Comparison of ENCODE assay signal across 8 cellular contexts in the genomic region with DNA sequence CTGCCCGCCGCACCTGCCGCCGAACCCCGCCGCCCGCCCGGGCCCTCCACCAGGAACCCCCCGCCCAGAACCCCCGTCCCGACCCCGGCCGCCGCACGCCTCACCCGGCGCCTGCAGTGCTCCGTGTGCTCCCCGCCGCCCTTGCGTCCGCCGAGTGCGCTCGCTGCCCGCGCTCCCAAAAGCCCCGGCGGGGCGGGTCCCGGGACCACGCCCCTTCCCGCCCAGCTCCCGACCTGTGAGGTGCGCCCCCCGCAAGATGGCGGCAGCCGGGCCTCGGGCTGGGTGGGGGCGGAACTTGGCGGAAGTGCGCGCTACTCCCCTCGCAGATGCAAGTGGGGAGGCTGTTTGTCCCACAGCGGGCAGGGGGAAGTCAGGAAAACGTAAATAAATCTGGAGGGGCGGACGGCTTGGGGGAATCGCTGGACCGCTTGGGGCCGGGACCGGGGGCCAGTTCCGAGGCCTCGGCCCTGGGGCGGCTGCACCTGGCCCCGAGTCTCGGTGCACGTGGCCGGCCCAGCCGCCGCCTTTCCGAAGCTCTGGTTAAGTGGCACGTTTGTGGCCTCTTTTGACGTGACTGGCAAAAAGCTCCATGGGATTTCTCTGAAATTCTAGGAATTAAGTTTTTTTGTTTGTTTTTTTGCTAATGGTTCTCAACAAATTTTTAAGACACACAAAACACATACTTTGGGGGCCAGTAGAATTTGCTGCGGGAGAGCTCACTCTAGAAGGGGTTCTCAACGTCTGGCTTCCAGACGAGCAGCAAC. TPM values are rescaled to one million over a fixed set of nuclear protein-coding genes. Genes with fewer than 3 reads are reported as not detected.
A peak's percentile ranks its signal among the peaks of the same experiment; 100 is the strongest.
DNase-seq lines count a peak whose midpoint lies in the region; ATAC-seq and TF ChIP-seq lines count a peak whose summit lies in the region.

A gene (minus strand): TSS at position 156 of the 764 bp plus-strand sequence. CDS start 1,275 bp downstream, outside the sequence.

- H3K27me3 ChIP-seq in HUES6 (ENCODE audit: control insufficient read depth, insufficient read depth, low read length): peaks cover 3% of the 10 kb centered on the region; the same call in 1 of the 2 replicates
- no peaks in the 10 kb centered on the region for H3K27me3 ChIP-seq in subcutaneous abdominal adipose tissue (ENCODE audit: control insufficient read depth in 5 of 5, insufficient read depth in 4 of 5, low read length in 5 of 5)

- peaks cover 3% of the 10 kb centered on the region for H3K9me3 Mint-ChIP-seq in activated T-helper 17 cell treated with anti-CD3 and anti-CD28 coated beads, Interleukin-2, amount 50 U/mL, for 72 hours
- H3K9me3 Mint-ChIP-seq in neural crest cell: no peaks in the 10 kb centered on the region

- H3K27me3 Mint-ChIP-seq in activated T-helper 17 cell treated with anti-CD3 and anti-CD28 coated beads, Interleukin-2, amount 50 U/mL, for 72 hours: no peaks in the 10 kb centered on the region
- no peaks in the 10 kb centered on the region for H3K27me3 Mint-ChIP-seq in neural crest cell (ENCODE audit: low read depth)

- ATAC-seq in GM21367 (IDR thresholded peaks at IDR 0.05; ENCODE audit: unreplicated experiment): peak; percentile 47
- peak; percentile 40 for ATAC-seq in activated T-helper 17 cell treated with anti-CD3 and anti-CD28 coated beads, Interleukin-2, amount 50 U/mL, for 72 hours (replicated peaks)

- H3K9ac ChIP-seq in HUES6 (ENCODE audit: low read length): peak within 1 kb of the TSS; percentile 93
- H3K9ac ChIP-seq in subcutaneous abdominal adipose tissue (ENCODE audit: low read length in 5 of 5): peak within 1 kb of the TSS in 3 of 5 donors; percentile 64 to 79 (median 73)

- peak within 1 kb of the TSS; percentile 89 for H3K4me3 Mint-ChIP-seq in activated T-helper 17 cell treated with anti-CD3 and anti-CD28 coated beads, Interleukin-2, amount 50 U/mL, for 72 hours
- peak within 1 kb of the TSS; percentile 88 for H3K4me3 Mint-ChIP-seq in neural crest cell

- no peaks in the 10 kb centered on the region; the same call in 1 of the 2 replicates for H3K9me3 ChIP-seq in HUES6 (ENCODE audit: control insufficient read depth, insufficient read depth, low read depth, low read length)
- no peaks in the 10 kb centered on the region for H3K9me3 ChIP-seq in subcutaneous abdominal adipose tissue (ENCODE audit: control insufficient read depth in 5 of 5, low read length in 5 of 5)

- peak within 1 kb of the TSS; percentile 96 for H3K27ac Mint-ChIP-seq in activated T-helper 17 cell treated with anti-CD3 and anti-CD28 coated beads, Interleukin-2, amount 50 U/mL, for 72 hours
- H3K27ac Mint-ChIP-seq in neural crest cell (ENCODE audit: unreplicated experiment): peak within 1 kb of the TSS; percentile 75

- TF ChIP-seq CTCF in neural crest cell (conservative IDR thresholded peaks at IDR 0.05): no peak

- H3K4me3 ChIP-seq in HUES6 (ENCODE audit: low read depth, low read length): peak within 1 kb of the TSS; percentile 83
- H3K4me3 ChIP-seq in subcutaneous abdominal adipose tissue (ENCODE audit: low read depth in 1 of 5, low read length in 5 of 5): peak within 1 kb of the TSS; percentile 44 to 78 (median 75)

- H3K4me1 ChIP-seq in HUES6 (ENCODE audit: control insufficient read depth, insufficient read depth, low read length): peaks cover 31% of the 10 kb centered on the region
- peaks cover 0 to 31% (median 17%) of the 10 kb centered on the region in 5 donors for H3K4me1 ChIP-seq in subcutaneous abdominal adipose tissue (ENCODE audit: control insufficient read depth in 5 of 5, insufficient read depth in 5 of 5, low read length in 5 of 5)

- H3K27ac ChIP-seq in HUES6 (ENCODE audit: low read depth, low read length): peak within 1 kb of the TSS; percentile 87; the same call in 1 of the 2 replicates
- peak within 1 kb of the TSS; percentile 41 for H3K27ac ChIP-seq in subcutaneous abdominal adipose tissue (ENCODE audit: low read depth, low read length)

- H3K36me3 ChIP-seq in HUES6 (ENCODE audit: control insufficient read depth, insufficient read depth, low read length) (peaks cover 35% of the 10 kb centered on the region), subcutaneous abdominal adipose tissue (ENCODE audit: control insufficient read depth in 5 of 5, insufficient read depth in 5 of 5, low read length in 5 of 5) (no peaks in the 10 kb centered on the region)

- peaks cover 30% of the 10 kb centered on the region for H3K4me1 Mint-ChIP-seq in activated T-helper 17 cell treated with anti-CD3 and anti-CD28 coated beads, Interleukin-2, amount 50 U/mL, for 72 hours
- H3K4me1 Mint-ChIP-seq in neural crest cell: peaks cover 38% of the 10 kb centered on the region

- DNase-seq in D341Med (ENCODE audit: low spot score): peak; percentile 96
- DNase-seq in RPMI8226: peak; percentile 89
- DNase-seq in fibroblast of the conjunctiva (ENCODE audit: low read depth): peak; percentile 44
- DNase-seq in neural crest cell (ENCODE audit: low read depth, low spot score): peak; percentile 50

- H3K36me3 Mint-ChIP-seq in activated T-helper 17 cell treated with anti-CD3 and anti-CD28 coated beads, Interleukin-2, amount 50 U/mL, for 72 hours (ENCODE audit: low read depth): peaks cover 38% of the 10 kb centered on the region
- H3K36me3 Mint-ChIP-seq in neural crest cell (ENCODE audit: low read depth): peaks cover 5% of the 10 kb centered on the region

RNA-seq across cellular contexts. Expression of the gene that starts here (rescaled TPM):
- total RNA-seq in activated T-helper 17 cell treated with anti-CD3 and anti-CD28 coated beads, Interleukin-2, amount 50 U/mL, for 72 hours: 100 to 1,000 TPM; 159 to 212 TPM
- 86.7 and 88.2 TPM in 2 replicates for total RNA-seq in neural crest cell

Comparison
In these comparisons a context has a peak if more than half of its experiments do, and no peak if none do; other contexts are left out.
1. Peak in every context shown above with its lines: DNase-seq, ATAC-seq, H3K4me3 ChIP-seq and H3K27ac ChIP-seq.
2. DNase-seq: peak in every context shown above with its lines; median percentile 96 in D341Med; 89 in RPMI8226; 50 in neural crest cell; 44 in fibroblast of the conjunctiva.